In the genomic region with DNA sequence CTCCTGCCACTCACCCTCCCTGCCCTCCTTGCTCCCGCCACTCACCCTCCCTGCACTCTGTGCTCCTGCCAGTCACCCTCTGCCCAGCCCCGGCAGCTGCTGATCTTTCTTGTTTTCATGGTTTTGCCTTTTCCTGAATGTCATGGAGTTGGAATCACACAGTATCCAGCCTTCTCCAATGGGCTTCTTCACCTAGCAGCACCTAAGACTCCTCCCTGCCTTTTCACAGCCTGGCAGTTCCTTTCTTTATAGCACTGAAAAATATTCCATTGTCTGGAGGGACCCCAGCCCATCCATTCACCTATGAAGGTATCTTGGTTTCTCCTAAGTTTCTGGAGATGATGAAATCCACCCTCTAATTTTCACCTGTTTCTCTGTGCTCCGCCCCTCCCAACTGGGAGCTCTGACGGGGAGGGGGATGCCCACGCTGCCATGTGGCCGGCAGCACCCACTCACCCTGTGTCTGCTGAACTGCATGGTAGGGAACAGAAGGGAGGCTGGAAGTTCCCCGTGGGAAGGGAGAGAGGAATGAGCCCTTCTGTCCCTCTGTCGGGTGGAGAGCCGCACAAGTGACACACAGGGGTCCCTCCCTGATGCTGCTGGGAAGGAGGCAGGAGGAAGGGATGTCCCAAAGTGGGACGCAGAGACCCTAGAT, we compare ENCODE assay signal across 8 cellular contexts.
A peak's percentile ranks its signal among the peaks of the same experiment; 100 is the strongest.
DNase-seq lines count a peak whose midpoint lies in the region; ATAC-seq and TF ChIP-seq lines count a peak whose summit lies in the region.
"Not testable (repeated sequence)": the region's sequence is repeated elsewhere in the genome, so short reads cannot be mapped to it uniquely, and the experiment has no call there.

No MANE protein-coding gene starts in this region.

- H3K4me1 ChIP-seq in PC-9 (replicated peaks; ENCODE audit: insufficient read depth) (peaks cover 60% of the 10 kb centered on the region), gastroesophageal sphincter (peaks cover 0 to 43% (median 14%) of the 10 kb centered on the region in 3 donors), osteoblast (ENCODE audit: insufficient read depth, low read length) (peaks cover 27% of the 10 kb centered on the region), uterus (peaks cover 7 to 11% of the 10 kb centered on the region in 2 donors)
- not testable (repeated sequence) for H3K4me1 ChIP-seq in liver (ENCODE audit: control insufficient read depth in 4 of 4, insufficient read depth in 4 of 4, low read length in 3 of 4); smooth muscle cell (ENCODE audit: low read depth)

- peak overlapping the region; percentile 96 for H3K4me2 ChIP-seq in PC-9
- not testable (repeated sequence) for H3K4me2 ChIP-seq in osteoblast (ENCODE audit: insufficient read depth, low read length)
- peak overlapping the region; percentile 43 for H3K4me2 ChIP-seq in smooth muscle cell

- not testable (repeated sequence) for H3K36me3 ChIP-seq in PC-9 (ENCODE audit: low read depth); brain microvascular endothelial cell (replicated peaks); gastroesophageal sphincter; liver (ENCODE audit: control insufficient read depth in 4 of 4, insufficient read depth in 3 of 4, low read depth in 1 of 4, low read length in 3 of 4); osteoblast (ENCODE audit: insufficient read depth, low read length); smooth muscle cell (ENCODE audit: low read depth); uterus

- in situ Hi-C loops in brain microvascular endothelial cell (cut with HindIII; ENCODE audit: low pct_ligation_motif_present, low sequenced_read_pairs) = not testable (repeated sequence)

- POLR2A ChIA-PET in PC-9 (lab: Charles Lee; ENCODE audit: unreplicated experiment) = not testable (repeated sequence)

- BruUV-seq in PC-9 (replicated peaks; lab: Mats Ljungman, UMichigan) = TSS peak; percentile 73

- 50 to 64% methylated on average over 1 to 2 of the region's 10 CpGs for WGBS in gastroesophageal sphincter (ENCODE audit: low coverage in 1 of 2), 2 donors
- 72% methylated on average over 10 of the region's 10 CpGs for WGBS in liver
- WGBS in smooth muscle cell (ENCODE audit: low lambda C conversion rate) = 74% methylated on average over 10 of the region's 10 CpGs

- H3K4me3 ChIP-seq in PC-9 = peak overlapping the region; percentile 96
- not testable (repeated sequence) for H3K4me3 ChIP-seq in brain microvascular endothelial cell (ENCODE audit: low read depth, low read length); gastroesophageal sphincter; liver (ENCODE audit: low read depth in 1 of 3, low read length in 3 of 3); osteoblast (ENCODE audit: insufficient read depth, low read length); smooth muscle cell; uterus

- ATAC-seq in gastroesophageal sphincter = not testable (repeated sequence)

- TF ChIP-seq CTCF in PC-9 (conservative IDR thresholded peaks at IDR 0.05); brain microvascular endothelial cell (IDR thresholded peaks at IDR 0.05; ENCODE audit: low read depth, low read length, missing control alignments); gastroesophageal sphincter (IDR thresholded peaks at IDR 0.05); liver (IDR thresholded peaks at IDR 0.05; ENCODE audit: low read depth, low read length, missing input control); osteoblast (IDR thresholded peaks at IDR 0.05; ENCODE audit: extremely low read depth, low read depth, low read length); smooth muscle cell (IDR thresholded peaks at IDR 0.05; ENCODE audit: borderline replicate concordance, insufficient read depth, poor library complexity, severe bottlenecking); uterus (IDR thresholded peaks at IDR 0.05): not testable (repeated sequence)

- intact Hi-C loops in PC-9 (cut with micrococcal nuclease; ENCODE audit: unreplicated experiment) = loop anchor here (2.0 kb wide), 1 partner anchor 95 kb away; no protein-coding TSS in a partner anchor
- intact Hi-C loops in uterus (cut with DNase I; ENCODE audit: low total_unique reads) = not testable (repeated sequence)

- TF ChIP-seq POLR2A in gastroesophageal sphincter (IDR thresholded peaks at IDR 0.05); uterus (IDR thresholded peaks at IDR 0.05): not testable (repeated sequence)

- H3K9me3 ChIP-seq in PC-9 (ENCODE audit: insufficient read depth, low read depth); gastroesophageal sphincter; liver (ENCODE audit: control insufficient read depth in 4 of 4, low read length in 3 of 4); osteoblast (ENCODE audit: low read depth, low read length); smooth muscle cell (replicated peaks; ENCODE audit: low read depth); uterus: not testable (repeated sequence)

- H4K20me1 ChIP-seq in PC-9 (ENCODE audit: insufficient read depth); osteoblast (ENCODE audit: insufficient read depth, low read length); smooth muscle cell (ENCODE audit: low read depth): not testable (repeated sequence)

- not testable (repeated sequence) for TF ChIP-seq RAD21 in liver (IDR thresholded peaks at IDR 0.05)

- not testable (repeated sequence) for H3K9me2 ChIP-seq in PC-9 (ENCODE audit: insufficient read depth)

- peaks cover 13% of the 10 kb centered on the region for H3F3A ChIP-seq in PC-9 (ENCODE audit: insufficient read depth, low read depth)
- H3F3A ChIP-seq in smooth muscle cell (ENCODE audit: low read depth) = not testable (repeated sequence)

- H3K27ac ChIP-seq in PC-9 (peak overlapping the region; percentile 100), brain microvascular endothelial cell (peak overlapping the region; percentile 92), gastroesophageal sphincter (peak overlapping the region in 3 of 4 donors; percentile 66 to 79 (median 71)), liver (ENCODE audit: low read depth in 1 of 2, low read length in 2 of 2) (peak overlapping the region; percentile 46 to 54), osteoblast (ENCODE audit: low read depth, low read length) (peak overlapping the region; percentile 91), smooth muscle cell (ENCODE audit: low read depth) (peak overlapping the region; percentile 84), uterus (peak overlapping the region; percentile 75 to 89)

- not testable (repeated sequence) for H3K27me3 ChIP-seq in PC-9 (ENCODE audit: insufficient read depth, low read depth); brain microvascular endothelial cell (replicated peaks); gastroesophageal sphincter; liver (ENCODE audit: control insufficient read depth in 4 of 4, insufficient read depth in 4 of 4, low read length in 3 of 4); osteoblast (ENCODE audit: insufficient read depth, low read length); smooth muscle cell (ENCODE audit: low read depth); uterus

- not testable (repeated sequence) for H3K9ac ChIP-seq in liver (ENCODE audit: low read depth in 1 of 2, low read length in 2 of 2)
- H3K9ac ChIP-seq in smooth muscle cell (ENCODE audit: low read depth) = peak overlapping the region; percentile 68

- not testable (repeated sequence) for H2AFZ ChIP-seq in PC-9; osteoblast (ENCODE audit: low read length); smooth muscle cell (ENCODE audit: low read depth)

- TF ChIP-seq EP300 in gastroesophageal sphincter (IDR thresholded peaks at IDR 0.05) = not testable (repeated sequence)

- peak; percentile 22 for DNase-seq in Ammon's horn (ENCODE audit: low spot score)
- peak; percentile 38 to 42 for DNase-seq in PC-9
- DNase-seq in brain microvascular endothelial cell; osteoblast (ENCODE audit: insufficient read length, low spot score, missing footprints); smooth muscle cell (lab: John Stamatoyannopoulos, UW; ENCODE audit: unreplicated experiment); uterus: not testable (repeated sequence)

- peaks cover 12% of the 10 kb centered on the region for H3K79me2 ChIP-seq in PC-9 (ENCODE audit: low read depth)
- not testable (repeated sequence) for H3K79me2 ChIP-seq in osteoblast (ENCODE audit: insufficient read depth, low read length); smooth muscle cell (ENCODE audit: low read depth)

- CTCF ChIA-PET in PC-9 (lab: Charles Lee) = not testable (repeated sequence)

Comparison
In these comparisons a context has a peak if more than half of its experiments do, and no peak if none do; other contexts are left out.
1. H3K27ac ChIP-seq: peak in every context shown above with its lines; median percentile 100 in PC-9; 92 in brain microvascular endothelial cell; 91 in osteoblast; 84 in smooth muscle cell; 82 in uterus; 71 in gastroesophageal sphincter; 50 in liver.